9 cellular contexts compared by ENCODE assay signal in the genomic region with DNA sequence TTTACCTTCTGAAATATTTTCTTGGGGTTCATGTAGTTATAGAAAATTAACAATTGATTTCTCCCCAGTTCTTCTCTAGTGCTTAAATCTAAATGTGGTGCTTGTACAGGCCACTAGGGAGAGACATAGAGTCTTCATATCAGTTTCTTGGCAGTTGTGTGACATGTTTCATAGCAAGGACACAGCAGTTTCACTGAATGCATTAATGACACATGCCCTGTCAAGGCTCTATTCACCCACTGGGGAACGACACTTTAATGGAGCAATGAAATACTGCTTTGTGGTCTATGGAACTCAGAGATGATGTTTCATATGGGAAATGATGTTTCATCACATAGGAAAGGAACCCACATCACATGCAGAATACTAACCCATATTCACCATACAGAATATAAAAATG. TPM values are rescaled to one million over a fixed set of nuclear protein-coding genes. Genes with fewer than 3 reads are reported as not detected.
A peak's percentile ranks its signal among the peaks of the same experiment; 100 is the strongest.
DNase-seq lines count a peak whose midpoint lies in the region; ATAC-seq, FAIRE-seq and TF ChIP-seq lines count a peak whose summit lies in the region.
"Had no signal": no experiment of that assay in that cellular context is flagged by ENCODE, and none has a peak within 500 bp of the region (broad histone marks: within the 10 kb centered on the region; RNA-seq: fewer than 3 reads in every experiment).

No MANE protein-coding gene starts in this region.

- H3K9me3 ChIP-seq in astrocyte (ENCODE audit: insufficient read depth, low read depth, low read length) = no peaks in the 10 kb centered on the region
- no peaks in the 10 kb centered on the region for H3K9me3 ChIP-seq in kidney (ENCODE audit: control insufficient read depth in 1 of 2, low read length in 2 of 2)

- H3K9ac ChIP-seq in astrocyte (ENCODE audit: low read length) (peak overlapping the region; percentile 96), kidney (ENCODE audit: low read length in 2 of 2) (no peak overlapping the region)

- 0 out of 2 replicates have a peak, but pooled peaks cover 3% of the 10 kb centered on the region for H3F3A ChIP-seq in GM23338 (replicated peaks; ENCODE audit: low read depth)

- no peaks in the 10 kb centered on the region; the same call in 1 of the 2 replicates for H3K79me2 ChIP-seq in GM23338 (replicated peaks; ENCODE audit: insufficient read depth)
- H3K79me2 ChIP-seq in astrocyte (ENCODE audit: insufficient read depth, low read length) = peaks cover 71% of the 10 kb centered on the region

- H3K4me3 Mint-ChIP-seq in GM23338 (no peak overlapping the region), astrocyte (ENCODE audit: unreplicated experiment) (peak overlapping the region; percentile 82)
- H3K4me3 Mint-ChIP-seq: CD4-positive, CD25-positive, alpha-beta regulatory T cell had no signal

- TF ChIP-seq CTCF in GM23338 (conservative IDR thresholded peaks at IDR 0.05; ENCODE audit: low read depth in 2 of 2) (peak; percentile 65 to 72), LNCaP clone FGC (IDR thresholded peaks at IDR 0.05; ENCODE audit: control insufficient read depth, extremely low read depth, insufficient read depth) (peak; percentile 59), astrocyte (IDR thresholded peaks at IDR 0.05; ENCODE audit: insufficient read depth, low read depth, low read length) (peak; percentile 76), kidney (IDR thresholded peaks at IDR 0.05; ENCODE audit: borderline replicate concordance, extremely low read depth, insufficient read depth) (peak; percentile 51)

- peaks cover 32% of the 10 kb centered on the region for H3K27me3 ChIP-seq in GM23338 (ENCODE audit: insufficient read depth)
- H3K27me3 ChIP-seq in astrocyte (ENCODE audit: insufficient read depth, low read length) = no peaks in the 10 kb centered on the region

- no peaks in the 10 kb centered on the region for H3K4me1 ChIP-seq in GM23338 (ENCODE audit: insufficient read depth)
- H3K4me1 ChIP-seq in astrocyte (ENCODE audit: insufficient read depth, low read length) = peaks cover 21% of the 10 kb centered on the region
- no peaks in the 10 kb centered on the region for H3K4me1 ChIP-seq in kidney (ENCODE audit: control insufficient read depth in 1 of 2, insufficient read depth in 1 of 2, low read depth in 1 of 2, low read length in 2 of 2)

- H2AFZ ChIP-seq in GM23338 (no peak overlapping the region), astrocyte (ENCODE audit: low read depth, low read length) (no peak overlapping the region)

- H3K36me3 Mint-ChIP-seq in GM23338 (ENCODE audit: low read depth) = no peaks in the 10 kb centered on the region
- H3K36me3 Mint-ChIP-seq in astrocyte (ENCODE audit: low read depth, unreplicated experiment) = no peaks in the 10 kb centered on the region
- H3K36me3 Mint-ChIP-seq: CD4-positive, CD25-positive, alpha-beta regulatory T cell had no signal

- intact Hi-C loops in kidney (cut with DNase I) = no loop called here

- H3K27me3 Mint-ChIP-seq in GM23338 (ENCODE audit: insufficient read depth, low read depth, poor library complexity) (peaks cover 20% of the 10 kb centered on the region), astrocyte (ENCODE audit: low read depth, unreplicated experiment) (no peaks in the 10 kb centered on the region)

- ATAC-seq in GM23338 (no peak), HG03097 (IDR thresholded peaks at IDR 0.05; ENCODE audit: low FRiP score, unreplicated experiment) (no peak)

- peak; percentile 2 for DNase-seq in NCI-H2107 treated with DMSO at 0.1 percent for 48 hours (lab: John Stamatoyannopoulos, UW; ENCODE audit: unreplicated experiment)
- no peak for DNase-seq in NCI-H2107 (lab: John Stamatoyannopoulos, UW)
- peak; percentile 54 for DNase-seq in GM23338 (ENCODE audit: low spot score)
- DNase-seq in LNCaP clone FGC (ENCODE audit: low read depth) = no peak
- DNase-seq in astrocyte (ENCODE audit: low read depth) = peak; percentile 56
- DNase-seq in kidney = no peak
- no peak for DNase-seq in T-helper 9 cell

- FAIRE-seq in astrocyte (lab: Jason Lieb, UNC) (peak; percentile 97), kidney (lab: Jason Lieb, UNC) (no peak)

- no peaks in the 10 kb centered on the region for H3K9me2 ChIP-seq in GM23338 (ENCODE audit: insufficient read depth)

- H3K9me3 Mint-ChIP-seq in GM23338 = no peaks in the 10 kb centered on the region
- no peaks in the 10 kb centered on the region for H3K9me3 Mint-ChIP-seq in astrocyte (ENCODE audit: unreplicated experiment)

- H3K27ac Mint-ChIP-seq in GM23338 = no peak overlapping the region
- no peak overlapping the region for H3K27ac Mint-ChIP-seq in astrocyte (ENCODE audit: unreplicated experiment)
- H3K27ac Mint-ChIP-seq: CD4-positive, CD25-positive, alpha-beta regulatory T cell had no signal

- H3K4me2 ChIP-seq in GM23338 (no peak overlapping the region), astrocyte (ENCODE audit: low read length) (peak overlapping the region; percentile 84)

- H3K27ac ChIP-seq in GM23338 (ENCODE audit: low read depth) = no peak overlapping the region
- no peak overlapping the region for H3K27ac ChIP-seq in astrocyte (ENCODE audit: low read depth, low read length)
- no peak overlapping the region for H3K27ac ChIP-seq in kidney (ENCODE audit: low read depth in 2 of 2, low read length in 2 of 2)

- H3K36me3 ChIP-seq in GM23338 (ENCODE audit: insufficient read depth) (no peaks in the 10 kb centered on the region), astrocyte (ENCODE audit: insufficient read depth, low read length) (no peaks in the 10 kb centered on the region), kidney (ENCODE audit: control insufficient read depth in 1 of 2, insufficient read depth in 2 of 2, low read length in 2 of 2) (no peaks in the 10 kb centered on the region)

- H3K4me3 ChIP-seq in GM23338 = no peak overlapping the region
- no peak overlapping the region for H3K4me3 ChIP-seq in LNCaP clone FGC (ENCODE audit: low read depth, low read length)
- H3K4me3 ChIP-seq in astrocyte (ENCODE audit: insufficient read depth, low read depth, low read length) = peak overlapping the region; percentile 96
- peak overlapping the region in 1 of 2 donors; percentile 26 for H3K4me3 ChIP-seq in kidney (ENCODE audit: low read length in 2 of 2)

- 0 out of 2 replicates have a peak, but pooled peaks cover 3% of the 10 kb centered on the region for H4K20me1 ChIP-seq in GM23338 (replicated peaks; ENCODE audit: insufficient read depth)
- H4K20me1 ChIP-seq in astrocyte (ENCODE audit: insufficient read depth, low read length) = peaks cover 12% of the 10 kb centered on the region

- H3K4me1 Mint-ChIP-seq in GM23338 (peaks cover 8% of the 10 kb centered on the region; the same call in 2 of the 3 replicates), astrocyte (ENCODE audit: low read depth, unreplicated experiment) (peaks cover 12% of the 10 kb centered on the region)

TF ChIP-seq in GM23338, 12 proteins besides CTCF, POLR2A, EP300 and RAD21 (continues in another document):
- TF ChIP-seq NANOG (IDR thresholded peaks at IDR 0.05; ENCODE audit: borderline replicate concordance) (no peak), EZH2phosphoT487 (IDR thresholded peaks at IDR 0.05; ENCODE audit: unreplicated experiment) (no peak), CREB1 (CRISPR knock-in tag; IDR thresholded peaks at IDR 0.05; ENCODE audit: low read depth) (no peak), ETS1 (IDR thresholded peaks at IDR 0.05) (no peak), STAT1 (IDR thresholded peaks at IDR 0.05; ENCODE audit: unreplicated experiment) (no peak), EZH2 (IDR thresholded peaks at IDR 0.05; ENCODE audit: low read depth, unreplicated experiment) (no peak), ZNF331 (CRISPR knock-in tag; IDR thresholded peaks at IDR 0.05; ENCODE audit: low read depth) (no peak), REST (IDR thresholded peaks at IDR 0.05; ENCODE audit: unreplicated experiment) (no peak), ZNF114 (CRISPR knock-in tag; IDR thresholded peaks at IDR 0.05) (no peak)

RNA-seq across cellular contexts. Expression of gene VEGFC, which starts 2.8 kb away (rescaled TPM):
- total RNA-seq in GM23338 (2014; rRNA removed; shearing (Covaris generic)) = 1.0 and 1.1 TPM in 2 replicates
- polyA plus RNA-seq in GM23338 (2016; fragmentation: Nextera tagmentation; extraction: Ambion mirVana) = 0.71 and 0.87 TPM in 2 replicates
- total RNA-seq in astrocyte = 20.3 and 24.2 TPM in 2 replicates
- total RNA-seq in kidney = 14.3 TPM
- 6.6 TPM for polyA plus RNA-seq in kidney (ENCODE audit: insufficient read depth, low read depth, low replicate concordance)
- total RNA-seq: CD4-positive, CD25-positive, alpha-beta regulatory T cell had no signal
- polyA plus RNA-seq: CD4-positive, CD25-positive, alpha-beta regulatory T cell had no signal

Comparison
In these comparisons a context has a peak if more than half of its experiments do, and no peak if none do; other contexts are left out.
1. DNase-seq: peak in NCI-H2107 treated with DMSO at 0.1 percent for 48 hours (single experiment), GM23338 (single experiment) and astrocyte (single experiment); none in NCI-H2107 (single experiment), LNCaP clone FGC (single experiment), kidney (single experiment) and T-helper 9 cell (single experiment).
2. Peak in every context shown above with its lines, with median percentiles within 50 percentile points of each other: CTCF ChIP-seq.